Comparison of ENCODE assay signal across 8 cellular contexts in genomic region chrX:68827848-68828562, GRCh38. TPM values are rescaled to one million over a fixed set of nuclear protein-coding genes. Genes with fewer than 3 reads are reported as not detected.
A peak's percentile ranks its signal among the peaks of the same experiment; 100 is the strongest.
DNase-seq lines count a peak whose midpoint lies in the region; ATAC-seq lines count a peak whose summit lies in the region.

No MANE protein-coding gene starts in this region.

- peaks cover 21% of the 10 kb centered on the region for H3K4me1 Mint-ChIP-seq in activated CD4-positive, alpha-beta memory T cell treated with anti-CD3 and anti-CD28 coated beads, Interleukin-2, amount 10 ng/mL, durations not matched to agents 7 days and 5 days

- no peaks in the 10 kb centered on the region for H3K36me3 Mint-ChIP-seq in activated CD4-positive, alpha-beta memory T cell treated with anti-CD3 and anti-CD28 coated beads, Interleukin-2, amount 10 ng/mL, durations not matched to agents 7 days and 5 days (ENCODE audit: low read depth)

- DNase-seq in G401 (ENCODE audit: low spot score) (peak; percentile 81), NCI-H524 (lab: John Stamatoyannopoulos, UW) (peak; percentile 84 to 91), lung microvascular endothelial cell (ENCODE audit: low read depth in 2 of 2) (peak; percentile 85 to 87)
- peak; percentile 74 for DNase-seq in activated CD4-positive, alpha-beta memory T cell treated with anti-CD3 and anti-CD28 coated beads, Interleukin-2, amount 10 ng/mL, durations not matched to agents 7 days and 5 days
- peak; percentile 66 to 73 for DNase-seq in stimulated activated CD4-positive, alpha-beta T cell treated with anti-CD3 and anti-CD28 coated beads, Interleukin-4, amount 100 ng/mL, for 48 hours (ENCODE audit: low read depth in 2 of 2)

- H3K27ac Mint-ChIP-seq in activated CD4-positive, alpha-beta memory T cell treated with anti-CD3 and anti-CD28 coated beads, Interleukin-2, amount 10 ng/mL, durations not matched to agents 7 days and 5 days = no peak overlapping the region

- POLR2A ChIA-PET in activated CD4-positive, alpha-beta memory T cell treated with anti-CD3 and anti-CD28 coated beads, Interleukin-2, amount 10 ng/mL, durations not matched to agents 7 days and 5 days (lab: Charles Lee) = interaction anchor here (0.6 to 1.1 kb wide), 3 partner anchors 41 to 337 kb away, joined by 3 to 5 read pairs (median 4); partner anchors contain the start of gene PJA1

- H3K36me3 ChIP-seq in ectodermal cell (ENCODE audit: control insufficient read depth, insufficient read depth, low read length) = no peaks in the 10 kb centered on the region

- peak overlapping the region; percentile 16 for H3K27ac ChIP-seq in ectodermal cell (ENCODE audit: insufficient read depth, low read depth, low read length, poor library complexity, severe bottlenecking)

- no peaks in the 10 kb centered on the region for H3K27me3 Mint-ChIP-seq in activated CD4-positive, alpha-beta memory T cell treated with anti-CD3 and anti-CD28 coated beads, Interleukin-2, amount 10 ng/mL, durations not matched to agents 7 days and 5 days

- WGBS in ectodermal cell, 2 experiments = 3 to 4% methylated on average over 31 to 32 of the region's 32 CpGs

- CTCF ChIA-PET in activated CD4-positive, alpha-beta memory T cell treated with anti-CD3 and anti-CD28 coated beads, Interleukin-2, amount 10 ng/mL, durations not matched to agents 7 days and 5 days (lab: Charles Lee) = interaction anchor here (0.6 to 4.7 kb wide), 28 partner anchors 8 to 1305 kb away, joined by 3 to 47 read pairs (median 3); partner anchors contain the start of genes IGBP1 and PJA1

- H3K4me1 ChIP-seq in ectodermal cell (ENCODE audit: control insufficient read depth, insufficient read depth, low read length) = peaks cover under 1% of the 10 kb centered on the region

- H3K4me3 ChIP-seq in ectodermal cell (ENCODE audit: insufficient read depth, low read depth, low read length) = peak overlapping the region; percentile 33

- no peaks in the 10 kb centered on the region for H3K27me3 ChIP-seq in ectodermal cell (ENCODE audit: control insufficient read depth, insufficient read depth, low read length, poor library complexity, severe bottlenecking)

- peak; percentile 40 for ATAC-seq in HG03097 (IDR thresholded peaks at IDR 0.05; ENCODE audit: low FRiP score, unreplicated experiment)
- no peak for ATAC-seq in HG02623 (IDR thresholded peaks at IDR 0.05; ENCODE audit: unreplicated experiment)

- H3K9me3 ChIP-seq in ectodermal cell (ENCODE audit: control insufficient read depth, low read length) = no peaks in the 10 kb centered on the region

- in situ Hi-C loops in G401 (cut with HindIII; ENCODE audit: low sequenced_read_pairs) = no loop called here

- peak overlapping the region; percentile 86 for H3K4me3 Mint-ChIP-seq in activated CD4-positive, alpha-beta memory T cell treated with anti-CD3 and anti-CD28 coated beads, Interleukin-2, amount 10 ng/mL, durations not matched to agents 7 days and 5 days

- no peaks in the 10 kb centered on the region for H3K9me3 Mint-ChIP-seq in activated CD4-positive, alpha-beta memory T cell treated with anti-CD3 and anti-CD28 coated beads, Interleukin-2, amount 10 ng/mL, durations not matched to agents 7 days and 5 days

RNA-seq across cellular contexts. Expression of gene EFNB1, which starts 0.8 kb away (rescaled TPM):
- 9.2 and 11.2 TPM in 2 replicates for total RNA-seq in G401 (2014; rRNA removed; shearing (Covaris generic))
- total RNA-seq in activated CD4-positive, alpha-beta memory T cell treated with anti-CD3 and anti-CD28 coated beads, Interleukin-2, amount 10 ng/mL, durations not matched to agents 7 days and 5 days = 1 to 10 TPM; 5.8 to 6.2 TPM
- 63.1 TPM for polyA plus RNA-seq in ectodermal cell (2013, experiment 1 of 4)
- 54.0 TPM for polyA plus RNA-seq in ectodermal cell (2013, experiment 2 of 4)
- polyA plus RNA-seq in ectodermal cell (2013, experiment 3 of 4) = 64.0 TPM
- 64.2 TPM for polyA plus RNA-seq in ectodermal cell (2013, experiment 4 of 4)
- total RNA-seq in lung microvascular endothelial cell = 4.6 and 28.8 TPM in 2 replicates
